In genomic region chr14:21264025-21264801, GRCh38 we compare ENCODE assay signal across 8 cellular contexts. TPM values are rescaled to one million over a fixed set of nuclear protein-coding genes. Genes with fewer than 3 reads are reported as not detected.
A peak's percentile ranks its signal among the peaks of the same experiment; 100 is the strongest.
DNase-seq lines count a peak whose midpoint lies in the region; ATAC-seq and TF ChIP-seq lines count a peak whose summit lies in the region.

No MANE protein-coding gene starts in this region.

- no peak for TF ChIP-seq CTCF in lung (IDR thresholded peaks at IDR 0.05; ENCODE audit: control extremely low read depth, extremely low read depth)

- peak; percentile 94 for DNase-seq in ELR (ENCODE audit: low read depth)
- peak; percentile 83 for DNase-seq in HT1080 (ENCODE audit: low read depth)
- peak; percentile 61 for DNase-seq in amniotic epithelial cell (ENCODE audit: low read depth)
- no peak for DNase-seq in lung (ENCODE audit: low spot score)
- DNase-seq in OCI-M2 (lab: John Stamatoyannopoulos, UW; ENCODE audit: unreplicated experiment), result no peak
- no peak for DNase-seq in NCI-H748 (lab: John Stamatoyannopoulos, UW; ENCODE audit: unreplicated experiment)
- DNase-seq in NCI-H1694 (lab: John Stamatoyannopoulos, UW), result no peak

- no peaks in the 10 kb centered on the region for H3K27me3 ChIP-seq in lung (ENCODE audit: control insufficient read depth, insufficient read depth)

- peak; percentile 44 for ATAC-seq in GM21515 (IDR thresholded peaks at IDR 0.05; ENCODE audit: unreplicated experiment)
- peak; percentile 44 for ATAC-seq in lung (ENCODE audit: insufficient read depth, low FRiP score)

- H3K36me3 ChIP-seq in lung (ENCODE audit: control insufficient read depth in 2 of 2, insufficient read depth in 2 of 2, low read length in 2 of 2), result peaks cover 13 to 20% of the 10 kb centered on the region in 2 donors

- no peak overlapping the region for H3K4me3 ChIP-seq in lung

- WGBS in lung, 2 donors, result 38 to 48% methylated on average over 4 of the region's 4 CpGs

- H3K4me1 ChIP-seq in lung (ENCODE audit: control insufficient read depth in 2 of 2, insufficient read depth in 2 of 2, low read length in 2 of 2), result peaks cover 10 to 28% of the 10 kb centered on the region in 2 donors

- no peaks in the 10 kb centered on the region for H3K9me3 ChIP-seq in lung (ENCODE audit: control insufficient read depth in 2 of 2, insufficient read depth in 1 of 2, low read length in 1 of 2)

- peak overlapping the region in 1 of 2 donors; percentile 57 for H3K27ac ChIP-seq in lung (ENCODE audit: low read depth in 1 of 2, low read length in 1 of 2)

RNA-seq across cellular contexts. Expression of gene HNRNPC, which starts 5.0 kb away (rescaled TPM):
- total RNA-seq in HT1080 (2014; rRNA removed; shearing (Covaris generic)), result 1,396 and 1,870 TPM in 2 replicates
- 1,072 and 1,110 TPM in 2 replicates for polyA plus RNA-seq in HT1080 (2015; cell fraction: cytosol; rRNA removed)
- polyA plus RNA-seq in HT1080 (2015; cell fraction: nucleus; rRNA removed), result 1,333 and 1,413 TPM in 2 replicates
- total RNA-seq in lung, result 100 to 1,000 TPM; 302 to 508 TPM
- 100 to 1,000 TPM; 576 to 589 TPM for polyA plus RNA-seq in lung

RNA-seq across cellular contexts. Expression of gene RPGRIP1, which starts 15.7 kb away (rescaled TPM):
- not detected in 2 replicates for total RNA-seq in HT1080 (2014; rRNA removed; shearing (Covaris generic))
- polyA plus RNA-seq in HT1080 (2015; cell fraction: cytosol; rRNA removed), result not detected in 2 replicates
- polyA plus RNA-seq in HT1080 (2015; cell fraction: nucleus; rRNA removed), result not detected in 2 replicates
- total RNA-seq in lung, result under 1 TPM; 0.43 to 0.65 TPM
- polyA plus RNA-seq in lung, result under 1 TPM; 0.33 to 0.58 TPM

Comparison
In these comparisons a context has a peak if more than half of its experiments do, and no peak if none do; other contexts are left out.
1. DNase-seq: peak in ELR (single experiment), HT1080 (single experiment) and amniotic epithelial cell (single experiment); none in lung (single experiment), OCI-M2 (single experiment), NCI-H748 (single experiment) and NCI-H1694 (single experiment).